In the genomic region with DNA sequence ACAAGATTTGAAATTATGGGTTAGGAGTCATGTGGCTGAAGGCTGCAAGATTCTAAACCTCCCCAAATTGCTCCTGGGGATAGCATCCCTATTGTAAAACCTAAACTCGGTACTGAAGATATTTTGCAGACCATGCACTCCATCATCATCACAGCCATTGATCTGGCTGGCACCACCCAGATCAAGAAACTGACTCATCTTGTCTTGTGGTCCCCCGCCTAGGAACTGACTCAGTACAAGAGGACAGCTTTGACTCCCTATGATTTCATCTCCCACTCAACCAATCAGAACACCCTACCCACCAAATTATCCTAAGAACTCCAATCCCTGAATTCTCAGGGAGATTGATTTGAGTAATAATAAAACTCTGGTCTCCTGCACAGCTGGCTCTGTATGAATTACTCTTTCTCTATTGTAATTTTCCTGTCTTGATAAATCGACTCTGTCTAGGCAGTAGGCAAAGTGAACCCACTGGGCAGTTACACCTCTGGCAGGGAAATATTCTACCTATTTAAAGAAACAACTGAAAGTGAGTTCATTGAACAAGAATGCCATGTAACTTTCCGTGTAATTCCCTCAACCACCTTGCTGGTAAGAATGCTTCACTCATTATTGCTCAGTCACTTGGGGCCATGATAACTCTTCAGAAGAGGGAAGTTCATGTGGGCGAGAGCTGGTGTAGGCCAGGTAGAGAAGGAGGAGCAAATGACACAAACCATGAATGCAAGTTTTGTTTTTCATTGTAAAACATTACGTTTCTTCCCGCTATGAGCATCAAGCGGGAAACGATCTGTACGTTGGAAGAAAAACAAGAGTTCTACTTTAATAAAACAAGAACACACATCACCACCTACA, we compare ENCODE assay signal across 1 cellular context.
TF ChIP-seq lines count a peak whose summit lies in the region.

No MANE protein-coding gene starts in this region.

TF ChIP-seq in H1, 55 proteins besides CTCF, POLR2A, EP300 and RAD21 (continued from another document):
- TF ChIP-seq, protein P1, sequence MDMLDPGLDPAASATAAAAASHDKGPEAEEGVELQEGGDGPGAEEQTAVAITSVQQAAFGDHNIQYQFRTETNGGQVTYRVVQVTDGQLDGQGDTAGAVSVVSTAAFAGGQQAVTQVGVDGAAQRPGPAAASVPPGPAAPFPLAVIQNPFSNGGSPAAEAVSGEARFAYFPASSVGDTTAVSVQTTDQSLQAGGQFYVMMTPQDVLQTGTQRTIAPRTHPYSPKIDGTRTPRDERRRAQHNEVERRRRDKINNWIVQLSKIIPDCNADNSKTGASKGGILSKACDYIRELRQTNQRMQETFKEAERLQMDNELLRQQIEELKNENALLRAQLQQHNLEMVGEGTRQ (IDR thresholded peaks at IDR 0.05; ENCODE audit: low read length), result no peak
- TF ChIP-seq, protein P2, sequence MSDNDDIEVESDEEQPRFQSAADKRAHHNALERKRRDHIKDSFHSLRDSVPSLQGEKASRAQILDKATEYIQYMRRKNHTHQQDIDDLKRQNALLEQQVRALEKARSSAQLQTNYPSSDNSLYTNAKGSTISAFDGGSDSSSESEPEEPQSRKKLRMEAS (IDR thresholded peaks at IDR 0.05), result no peak
